Comparison of ENCODE assay signal across 9 cellular contexts in genomic region chr1:15352122-15352957, GRCh38. TPM values are rescaled to one million over a fixed set of nuclear protein-coding genes. Genes with fewer than 3 reads are reported as not detected.
DNase-seq lines count a peak whose midpoint lies in the region; ATAC-seq, FAIRE-seq and TF ChIP-seq lines count a peak whose summit lies in the region.
"Had no signal": no experiment of that assay in that cellular context is flagged by ENCODE, and none has a peak within 500 bp of the region (broad histone marks: within the 10 kb centered on the region; RNA-seq: fewer than 3 reads in every experiment).

No MANE protein-coding gene starts in this region.

- H3K9me1 ChIP-seq in K562 (ENCODE audit: control insufficient read depth, insufficient read depth, low read length) = no peaks in the 10 kb centered on the region

- no peaks in the 10 kb centered on the region for H3K36me3 ChIP-seq in K562 (ENCODE audit: control insufficient read depth, insufficient read depth, low read length)

- H3K4me3 Mint-ChIP-seq in natural killer cell treated with Interleukin-12 subunit alpha and Interleukin-12 subunit beta and Interleukin-15 and Interleukin-18, amount 100 ng/mL, for 72 hours = peak overlapping the region; percentile 72
- H3K4me3 Mint-ChIP-seq: B cell had no signal

- peak overlapping the region; percentile 93 for H2AFZ ChIP-seq in K562 (ENCODE audit: low read depth, low read length)

- in situ Hi-C loops in K562 (cut with MboI) = no loop called here

- no peaks in the 10 kb centered on the region for H3K9me3 ChIP-seq in K562 (replicated peaks; ENCODE audit: control insufficient read depth, insufficient read depth, low read depth, low read length)

- 0 out of 2 replicates have a peak, but pooled peaks have one; percentile 18 for TF ChIP-seq EP300 in K562 (IDR thresholded peaks at IDR 0.05; ENCODE audit: low read length)

- H3K79me2 ChIP-seq in K562 (ENCODE audit: control insufficient read depth, insufficient read depth, low read length) = no peaks in the 10 kb centered on the region

- H3K27me3 Mint-ChIP-seq in natural killer cell treated with Interleukin-12 subunit alpha and Interleukin-12 subunit beta and Interleukin-15 and Interleukin-18, amount 100 ng/mL, for 72 hours = no peaks in the 10 kb centered on the region

- no TSS peak for BruUV-seq in K562 (replicated peaks; lab: Mats Ljungman, UMichigan)

- H3K27me3 ChIP-seq in K562 (ENCODE audit: control insufficient read depth in 2 of 2, insufficient read depth in 2 of 2, low read length in 2 of 2) = no peaks in the 10 kb centered on the region

- no peak for TF ChIP-seq POLR2A in K562 (conservative IDR thresholded peaks at IDR 0.05)

- TF ChIP-seq CTCF in K562 (IDR thresholded peaks at IDR 0.05 in 2 of 3, conservative IDR thresholded peaks at IDR 0.05 in 1 of 3; ENCODE audit: insufficient read depth in 2 of 3, low read depth in 1 of 3, low read length in 3 of 3) (no peak), D721Med (IDR thresholded peaks at IDR 0.05; ENCODE audit: insufficient read depth, missing control alignments) (no peak)

- no peaks in the 10 kb centered on the region for H3K36me3 Mint-ChIP-seq in natural killer cell treated with Interleukin-12 subunit alpha and Interleukin-12 subunit beta and Interleukin-15 and Interleukin-18, amount 100 ng/mL, for 72 hours

- H3K9me3 Mint-ChIP-seq in natural killer cell treated with Interleukin-12 subunit alpha and Interleukin-12 subunit beta and Interleukin-15 and Interleukin-18, amount 100 ng/mL, for 72 hours = peaks cover 5% of the 10 kb centered on the region

- peak; percentile 73 for ATAC-seq in K562
- peak; percentile 88 to 89 for ATAC-seq in natural killer cell treated with Interleukin-12 subunit alpha and Interleukin-12 subunit beta and Interleukin-15 and Interleukin-18, amount 100 ng/mL, for 72 hours
- no peak for ATAC-seq in GM21381 (IDR thresholded peaks at IDR 0.05; ENCODE audit: unreplicated experiment)

- no peaks in the 10 kb centered on the region for H4K20me1 ChIP-seq in K562 (replicated peaks; ENCODE audit: control insufficient read depth, insufficient read depth, low read length)

- no peak overlapping the region for H3K4me3 ChIP-seq in K562

- FAIRE-seq in RCC 7860 (lab: Jason Lieb, UNC) = peak; percentile 95
- peak; percentile 70 for FAIRE-seq in K562 (lab: Jason Lieb, UNC)
- no peak for FAIRE-seq in D721Med (lab: Jason Lieb, UNC)

- CTCF ChIA-PET in K562 (lab: Yijun Ruan, JAX; ENCODE audit: low intra/inter-chr PET ratio) = no interaction called here

- H3K27ac Mint-ChIP-seq in natural killer cell treated with Interleukin-12 subunit alpha and Interleukin-12 subunit beta and Interleukin-15 and Interleukin-18, amount 100 ng/mL, for 72 hours = peak overlapping the region; percentile 63 to 74
- H3K27ac Mint-ChIP-seq: B cell had no signal

- whole genome bisulfite sequencing in K562 (ENCODE audit: insufficient coverage, low coverage, missing lambda C conversion rate) = 39% methylated on average over 12 of the region's 12 CpGs

- H3K27ac ChIP-seq in K562 (ENCODE audit: extremely low read depth, low read depth, low read length) = peak overlapping the region; percentile 42; the same call in 2 of the 3 replicates

- H3K4me1 Mint-ChIP-seq in natural killer cell treated with Interleukin-12 subunit alpha and Interleukin-12 subunit beta and Interleukin-15 and Interleukin-18, amount 100 ng/mL, for 72 hours (ENCODE audit: low read depth in 2 of 2) = peaks cover 46 to 61% of the 10 kb centered on the region in 2 donors
- H3K4me1 Mint-ChIP-seq: B cell had no signal

- DNase-seq in NCI-H146 (lab: John Stamatoyannopoulos, UW) (peak; percentile 3), NCI-H146 treated with DMSO at 0.1 percent for 48 hours (lab: John Stamatoyannopoulos, UW; ENCODE audit: unreplicated experiment) (no peak), RCC 7860 (ENCODE audit: low spot score) (peak; percentile 99), K562 (ENCODE audit: extremely low read depth in 1 of 4, low spot score in 3 of 4) (peak; percentile 43 to 60 (median 56)), midbrain (lab: John Stamatoyannopoulos, UW) (no peak), D721Med (ENCODE audit: insufficient read length, low spot score) (no peak)
- DNase-seq in natural killer cell treated with Interleukin-12 subunit alpha and Interleukin-12 subunit beta and Interleukin-15 and Interleukin-18, amount 100 ng/mL, for 72 hours (ENCODE audit: low spot score) = peak; percentile 67

- intact Hi-C loops in K562 (cut with micrococcal nuclease) = no loop called here

- H3K4me2 ChIP-seq in K562 (ENCODE audit: insufficient read depth, low read length) = peak overlapping the region; percentile 30; the same call in 1 of the 2 replicates

- POLR2A ChIA-PET in K562 (lab: Yijun Ruan, JAX) = interaction anchor here (1.4 kb wide), 1 partner anchor 10 kb away, joined by 3 read pairs; no protein-coding TSS in a partner anchor

- H3K9ac ChIP-seq in K562 (ENCODE audit: insufficient read depth in 1 of 2, low read depth in 2 of 2, low read length in 2 of 2) = no peak overlapping the region; a peak in 1 of 4 replicates

- no peak for TF ChIP-seq RAD21 in K562 (CRISPR knock-in tag; conservative IDR thresholded peaks at IDR 0.05 in 1 of 2, IDR thresholded peaks at IDR 0.05 in 1 of 2)

- peaks cover 8 to 20% of the 10 kb centered on the region in 2 experiments; a peak in 4 of 5 replicates for H3K4me1 ChIP-seq in K562 (replicated peaks in 1 of 2; ENCODE audit: control insufficient read depth in 2 of 2, insufficient read depth in 2 of 2, low read length in 2 of 2)

TF ChIP-seq in K562, 482 proteins besides CTCF, POLR2A, EP300 and RAD21 (continues in another document):
- no peak for TF ChIP-seq ARHGAP35 (IDR thresholded peaks at IDR 0.05; ENCODE audit: partially characterized antibody)
- TF ChIP-seq NFRKB (IDR thresholded peaks at IDR 0.05; ENCODE audit: low read depth) = 0 out of 2 replicates have a peak, but pooled peaks have one; percentile 28
- TF ChIP-seq NR2C1 (IDR thresholded peaks at IDR 0.05) = no peak
- TF ChIP-seq NR2C1 (tag; IDR thresholded peaks at IDR 0.05) = 0 out of 2 replicates have a peak, but pooled peaks have one; percentile 25
- peak; percentile 63; the same call in 1 of the 2 replicates for TF ChIP-seq FOXJ2 (tag; IDR thresholded peaks at IDR 0.05)
- TF ChIP-seq, protein P1, sequence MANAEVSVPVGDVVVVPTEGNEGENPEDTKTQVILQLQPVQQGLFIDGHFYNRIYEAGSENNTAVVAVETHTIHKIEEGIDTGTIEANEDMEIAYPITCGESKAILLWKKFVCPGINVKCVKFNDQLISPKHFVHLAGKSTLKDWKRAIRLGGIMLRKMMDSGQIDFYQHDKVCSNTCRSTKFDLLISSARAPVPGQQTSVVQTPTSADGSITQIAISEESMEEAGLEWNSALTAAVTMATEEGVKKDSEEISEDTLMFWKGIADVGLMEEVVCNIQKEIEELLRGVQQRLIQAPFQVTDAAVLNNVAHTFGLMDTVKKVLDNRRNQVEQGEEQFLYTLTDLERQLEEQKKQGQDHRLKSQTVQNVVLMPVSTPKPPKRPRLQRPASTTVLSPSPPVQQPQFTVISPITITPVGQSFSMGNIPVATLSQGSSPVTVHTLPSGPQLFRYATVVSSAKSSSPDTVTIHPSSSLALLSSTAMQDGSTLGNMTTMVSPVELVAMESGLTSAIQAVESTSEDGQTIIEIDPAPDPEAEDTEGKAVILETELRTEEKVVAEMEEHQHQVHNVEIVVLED (CRISPR knock-in tag; IDR thresholded peaks at IDR 0.05) = no peak

RNA-seq across cellular contexts. Expression of gene EFHD2, which starts 57.3 kb away (rescaled TPM):
- 5.8 and 18.8 TPM in 2 replicates for total RNA-seq in K562 (2011; cell fraction: chromatin; rRNA removed; ENCODE audit: low replicate concordance)
- 14.5 and 18.0 TPM in 2 replicates for total RNA-seq in K562 (2011; cell fraction: nucleolus; rRNA removed)
- total RNA-seq in K562 (2011; cell fraction: nucleoplasm; rRNA removed) = 10.8 and 14.2 TPM in 2 replicates
- 53.6 and 62.9 TPM in 2 replicates for total RNA-seq in K562 (2014; rRNA removed)
- total RNA-seq in K562 (2014; rRNA removed; fragmentation: Illumina TruSeq; extraction: Trizol) = 8.6 and 8.8 TPM in 2 replicates
- total RNA-seq in K562 (2015; rRNA removed; fragmentation: Illumina TruSeq; extraction: Trizol) = 25.2 and 27.9 TPM in 2 replicates
- 64.3 and 70.0 TPM in 2 replicates for total RNA-seq in K562 (2021)
- 19.7 and 22.8 TPM in 2 replicates for polyA plus RNA-seq in K562 (2011; rRNA removed)
- 25.0 and 52.4 TPM in 2 replicates for polyA plus RNA-seq in K562 (2011; cell fraction: cytosol; rRNA removed)
- 15.0 and 24.5 TPM in 2 replicates for polyA plus RNA-seq in K562 (2011; cell fraction: nucleus; rRNA removed)
- polyA plus RNA-seq in K562 (2012) = 38.1 and 44.7 TPM in 2 replicates
- 26.1 and 40.7 TPM in 2 replicates for polyA plus RNA-seq in K562 (2014; fragmentation: Illumina TruSeq; extraction: Trizol)
- polyA plus RNA-seq in K562 (2014; fragmentation: Nextera tagmentation; extraction: Ambion mirVana) = 1 to 10 TPM; 1.7 to 1.8 TPM
- 62.3 and 73.5 TPM in 2 replicates for polyA plus RNA-seq in K562 (2014; rRNA removed)
- polyA minus RNA-seq in K562 (2011; rRNA and poly(A)+ RNA removed) = 5.5 and 6.9 TPM in 2 replicates
- 16.4 and 20.5 TPM in 2 replicates for polyA minus RNA-seq in K562 (2011; cell fraction: cytosol; rRNA and poly(A)+ RNA removed)
- polyA minus RNA-seq in K562 (2011; cell fraction: nucleus; rRNA and poly(A)+ RNA removed) = 4.4 and 5.1 TPM in 2 replicates
- total RNA-seq in natural killer cell treated with Interleukin-12 subunit alpha and Interleukin-12 subunit beta and Interleukin-15 and Interleukin-18, amount 100 ng/mL, for 72 hours = 100 to 1,000 TPM; 164 to 185 TPM

Comparison
In these comparisons a context has a peak if more than half of its experiments do, and no peak if none do; other contexts are left out.
1. DNase-seq: peak in NCI-H146 (single experiment), RCC 7860 (single experiment), K562 (4 of 4) and natural killer cell treated with Interleukin-12 subunit alpha and Interleukin-12 subunit beta and Interleukin-15 and Interleukin-18, amount 100 ng/mL, for 72 hours (single experiment); none in NCI-H146 treated with DMSO at 0.1 percent for 48 hours (single experiment), midbrain (single experiment) and D721Med (single experiment).